ENCODE assay signal across 8 cellular contexts in genomic region chr11:14380125-14380936, GRCh38. TPM values are rescaled to one million over a fixed set of nuclear protein-coding genes. Genes with fewer than 3 reads are reported as not detected.
DNase-seq lines count a peak whose midpoint lies in the region; TF ChIP-seq lines count a peak whose summit lies in the region.

No MANE protein-coding gene starts in this region.

- peaks cover 3% of the 10 kb centered on the region for H3K36me3 Mint-ChIP-seq in activated CD4-positive, alpha-beta T cell treated with anti-CD3 and anti-CD28 coated beads, Interleukin-2, amount 10 ng/mL, durations not matched to agents 7 days and 5 days (ENCODE audit: low read depth)

- H3K9ac ChIP-seq in liver (ENCODE audit: low read depth in 1 of 2, low read length in 2 of 2), result peak overlapping the region; percentile 0 to 42

- H3K36me3 ChIP-seq in ascending aorta (no peaks in the 10 kb centered on the region), liver (ENCODE audit: control insufficient read depth in 4 of 4, insufficient read depth in 3 of 4, low read depth in 1 of 4, low read length in 3 of 4) (no peaks in the 10 kb centered on the region), thymus (ENCODE audit: control insufficient read depth, insufficient read depth) (no peaks in the 10 kb centered on the region)

- peaks cover 21% of the 10 kb centered on the region for H3K4me1 Mint-ChIP-seq in activated CD4-positive, alpha-beta T cell treated with anti-CD3 and anti-CD28 coated beads, Interleukin-2, amount 10 ng/mL, durations not matched to agents 7 days and 5 days

- H3K27ac ChIP-seq in ascending aorta (peak overlapping the region; percentile 79 to 94), liver (ENCODE audit: low read depth in 1 of 2, low read length in 2 of 2) (peak overlapping the region; percentile 74 to 90), thymus (ENCODE audit: low read depth) (no peak overlapping the region)

- H3K27me3 ChIP-seq in ascending aorta (no peaks in the 10 kb centered on the region), liver (ENCODE audit: control insufficient read depth in 4 of 4, insufficient read depth in 4 of 4, low read length in 3 of 4) (no peaks in the 10 kb centered on the region), thymus (ENCODE audit: control insufficient read depth, insufficient read depth) (peaks cover 3% of the 10 kb centered on the region)

- no peak for TF ChIP-seq CTCF in ascending aorta (IDR thresholded peaks at IDR 0.05)
- no peak for TF ChIP-seq CTCF in liver (IDR thresholded peaks at IDR 0.05; ENCODE audit: low read depth, low read length, missing input control)

- POLR2A ChIA-PET in activated CD4-positive, alpha-beta T cell treated with anti-CD3 and anti-CD28 coated beads, Interleukin-2, amount 10 ng/mL, durations not matched to agents 7 days and 5 days (lab: Charles Lee), result no interaction called here

- intact Hi-C loops in ascending aorta (cut with DNase I), result loop anchor here (2.0 to 5.0 kb wide), 2 partner anchors 42 to 67 kb away; no protein-coding TSS in a partner anchor

- TF ChIP-seq RAD21 in liver (IDR thresholded peaks at IDR 0.05), result no peak

- no peaks in the 10 kb centered on the region for H3K9me3 ChIP-seq in ascending aorta
- no peaks in the 10 kb centered on the region for H3K9me3 ChIP-seq in liver (ENCODE audit: control insufficient read depth in 4 of 4, low read length in 3 of 4)
- H3K9me3 ChIP-seq in thymus (ENCODE audit: control insufficient read depth), result no peaks in the 10 kb centered on the region

- peak overlapping the region; percentile 66 for H3K4me3 Mint-ChIP-seq in activated CD4-positive, alpha-beta T cell treated with anti-CD3 and anti-CD28 coated beads, Interleukin-2, amount 10 ng/mL, durations not matched to agents 7 days and 5 days

- H3K4me1 ChIP-seq in ascending aorta, result peaks cover 6 to 26% of the 10 kb centered on the region in 2 donors
- peaks cover 0 to 12% (median 5%) of the 10 kb centered on the region in 4 donors for H3K4me1 ChIP-seq in liver (ENCODE audit: control insufficient read depth in 4 of 4, insufficient read depth in 4 of 4, low read length in 3 of 4)
- H3K4me1 ChIP-seq in thymus (ENCODE audit: control insufficient read depth, insufficient read depth, low read length), result peaks cover 8% of the 10 kb centered on the region

- H3K4me3 ChIP-seq in ascending aorta, result peak overlapping the region; percentile 60 to 81
- H3K4me3 ChIP-seq in liver (ENCODE audit: low read depth in 1 of 3, low read length in 3 of 3), result peak overlapping the region in 2 of 3 donors; percentile 7 to 56
- peak overlapping the region; percentile 55 for H3K4me3 ChIP-seq in thymus (ENCODE audit: low read length)

- H3K27me3 Mint-ChIP-seq in activated CD4-positive, alpha-beta T cell treated with anti-CD3 and anti-CD28 coated beads, Interleukin-2, amount 10 ng/mL, durations not matched to agents 7 days and 5 days, result peaks cover 30% of the 10 kb centered on the region

- peak overlapping the region; percentile 34 for H3K27ac Mint-ChIP-seq in activated CD4-positive, alpha-beta T cell treated with anti-CD3 and anti-CD28 coated beads, Interleukin-2, amount 10 ng/mL, durations not matched to agents 7 days and 5 days

- WGBS in liver, result 49% methylated on average over 14 of the region's 14 CpGs
- 79% methylated on average over 14 of the region's 14 CpGs for WGBS in thymus

- CTCF ChIA-PET in activated CD4-positive, alpha-beta T cell treated with anti-CD3 and anti-CD28 coated beads, Interleukin-2, amount 10 ng/mL, durations not matched to agents 7 days and 5 days (lab: Charles Lee), result interaction anchor here (1.0 to 1.6 kb wide), 6 partner anchors 9 to 80 kb away, joined by 3 to 4 read pairs (median 3); no protein-coding TSS in a partner anchor

- DNase-seq in activated CD4-positive, alpha-beta T cell treated with anti-CD3 and anti-CD28 coated beads, Interleukin-2, amount 10 ng/mL, durations not matched to agents 7 days and 5 days, result no peak
- DNase-seq in activated CD4-positive, alpha-beta T cell treated with anti-CD3 and anti-CD28 coated beads for 4 hours, result no peak
- DNase-seq in ascending aorta (ENCODE audit: low spot score in 2 of 2) (no peak), NK-92 (lab: John Stamatoyannopoulos, UW; ENCODE audit: unreplicated experiment) (no peak), globus pallidus (ENCODE audit: low spot score) (no peak), NCI-H1105 treated with DMSO at 0.1 percent for 48 hours (lab: John Stamatoyannopoulos, UW) (no peak)

- no peaks in the 10 kb centered on the region for H3K9me3 Mint-ChIP-seq in activated CD4-positive, alpha-beta T cell treated with anti-CD3 and anti-CD28 coated beads, Interleukin-2, amount 10 ng/mL, durations not matched to agents 7 days and 5 days

TF ChIP-seq in liver, 16 proteins besides CTCF, POLR2A, EP300 and RAD21:
- TF ChIP-seq JUND (IDR thresholded peaks at IDR 0.05), result no peak
- no peak for TF ChIP-seq HNF4A (conservative IDR thresholded peaks at IDR 0.05)
- TF ChIP-seq TAF1 (conservative IDR thresholded peaks at IDR 0.05), result no peak
- TF ChIP-seq FOXA1 (IDR thresholded peaks at IDR 0.05), result no peak
- no peak for TF ChIP-seq RXRA (IDR thresholded peaks at IDR 0.05)
- TF ChIP-seq GABPA (IDR thresholded peaks at IDR 0.05 in 1 of 2, conservative IDR thresholded peaks at IDR 0.05 in 1 of 2), result no peak
- no peak for TF ChIP-seq YY1 (IDR thresholded peaks at IDR 0.05)
- TF ChIP-seq SP1 (IDR thresholded peaks at IDR 0.05), result no peak
- no peak for TF ChIP-seq ATF3 (IDR thresholded peaks at IDR 0.05)
- no peak for TF ChIP-seq MAX (IDR thresholded peaks at IDR 0.05)
- TF ChIP-seq ZBTB33 (IDR thresholded peaks at IDR 0.05), result no peak
- TF ChIP-seq NR2F2 (IDR thresholded peaks at IDR 0.05), result no peak
- TF ChIP-seq HNF4G (IDR thresholded peaks at IDR 0.05), result no peak
- TF ChIP-seq REST (IDR thresholded peaks at IDR 0.05), result no peak
- TF ChIP-seq EGR1 (IDR thresholded peaks at IDR 0.05; ENCODE audit: low read depth in 2 of 2), result no peak
- no peak for TF ChIP-seq FOXA2 (IDR thresholded peaks at IDR 0.05)

RNA-seq across cellular contexts. Expression of gene RRAS2, which starts 21.3 kb away (rescaled TPM):
- total RNA-seq in activated CD4-positive, alpha-beta T cell treated with anti-CD3 and anti-CD28 coated beads, Interleukin-2, amount 10 ng/mL, durations not matched to agents 7 days and 5 days, result 10 to 100 TPM; 41.4 to 43.7 TPM
- 28.1 TPM for total RNA-seq in ascending aorta
- total RNA-seq in liver, result 10 to 100 TPM; 19.1 to 23.8 TPM
- 10 to 100 TPM; 11.2 to 15.8 TPM for polyA plus RNA-seq in liver
- polyA plus RNA-seq in thymus, result 30.4 TPM
